Comparison of ENCODE assay signal across 14 cellular contexts in the genomic region with DNA sequence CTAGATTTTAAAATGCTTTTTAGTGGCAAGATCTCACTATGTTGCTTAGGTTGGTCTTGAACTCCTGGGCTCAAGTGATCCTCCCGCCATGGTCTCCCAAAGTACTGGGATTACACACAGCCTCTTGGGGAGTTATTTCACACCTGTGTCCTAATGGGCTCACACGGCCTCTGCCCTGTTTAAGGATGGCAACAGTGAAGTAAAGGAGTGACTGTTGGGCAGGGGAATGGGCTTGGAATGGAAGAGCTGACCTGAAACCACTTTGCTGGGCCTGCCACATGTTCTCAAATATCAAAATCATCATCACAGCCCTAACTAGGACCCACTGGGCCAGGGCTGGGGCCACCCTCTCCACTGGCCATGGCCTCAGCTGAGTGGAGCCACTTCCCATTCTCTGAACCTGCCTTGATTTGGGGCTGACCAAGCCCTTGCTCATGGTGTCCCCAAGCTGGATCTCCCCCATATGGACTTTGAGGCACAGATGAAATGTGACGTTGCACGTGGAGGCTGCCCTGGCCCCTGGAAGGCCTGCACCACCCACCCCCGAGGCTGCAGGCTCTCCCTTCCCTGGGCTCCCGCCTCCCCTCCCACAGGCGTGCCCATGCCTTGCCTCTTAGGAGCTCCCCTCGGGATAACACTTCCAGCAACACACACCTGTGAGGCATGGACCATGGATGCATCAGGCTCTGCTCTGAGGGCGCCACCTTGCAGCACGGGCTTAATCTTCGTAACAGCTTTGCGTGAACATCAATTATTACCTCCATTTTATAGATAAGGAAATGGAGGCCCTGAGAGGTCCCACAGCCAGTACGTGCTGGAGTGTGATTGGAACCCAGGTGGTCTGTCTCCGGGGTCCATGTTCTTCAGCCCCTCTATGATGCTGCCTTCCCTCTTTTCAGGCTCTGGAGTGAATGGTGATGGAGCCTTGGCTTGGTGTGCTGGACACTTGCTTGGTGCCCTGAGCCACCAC.
DNase-seq lines count a peak whose midpoint lies in the region; ATAC-seq and TF ChIP-seq lines count a peak whose summit lies in the region.
"Had no signal": no experiment of that assay in that cellular context is flagged by ENCODE, and none has a peak within 500 bp of the region (broad histone marks: within the 10 kb centered on the region; RNA-seq: fewer than 3 reads in every experiment).

No MANE protein-coding gene starts in this region.

- no peak overlapping the region for H2AFZ ChIP-seq in OCI-LY7 (ENCODE audit: low read length)

- CTCF ChIA-PET in OCI-LY7 (lab: Charles Lee; ENCODE audit: unreplicated experiment) = interaction anchor here (0.6 to 1.0 kb wide), 4 partner anchors 19 to 508 kb away, joined by 3 to 4 read pairs (median 3); no protein-coding TSS in a partner anchor

- H3K9me3 ChIP-seq in OCI-LY7 (ENCODE audit: low read length) = no peaks in the 10 kb centered on the region
- no peaks in the 10 kb centered on the region for H3K9me3 ChIP-seq in upper lobe of right lung
- H3K9me3 ChIP-seq: neutrophil, upper lobe of left lung had no signal

- TSS peak; percentile 76 for BruUV-seq in OCI-LY7 (replicated peaks; lab: Mats Ljungman, UMichigan)

- H3K27ac ChIP-seq in OCI-LY7 (ENCODE audit: low read depth, low read length, poor library complexity, severe bottlenecking) (peak overlapping the region; percentile 95), upper lobe of right lung (no peak overlapping the region)
- H3K27ac ChIP-seq: neutrophil had no signal

- H3K9me2 ChIP-seq in OCI-LY7 (ENCODE audit: insufficient read depth, low read length) = no peaks in the 10 kb centered on the region

- ATAC-seq in Right ventricle myocardium inferior (no peak), upper lobe of right lung (no peak)

- no peaks in the 10 kb centered on the region for H3K27me3 ChIP-seq in upper lobe of right lung
- H3K27me3 ChIP-seq: neutrophil, upper lobe of left lung had no signal

- H3K36me3 ChIP-seq in OCI-LY7 (ENCODE audit: insufficient read depth, low read length) = no peaks in the 10 kb centered on the region
- H3K36me3 ChIP-seq in upper lobe of right lung = no peaks in the 10 kb centered on the region
- H3K36me3 ChIP-seq: neutrophil, upper lobe of left lung had no signal

- DNase-seq in cardiac septum (ENCODE audit: low spot score) (peak; percentile 68), Right ventricle myocardium inferior (ENCODE audit: missing footprints) (no peak), OCI-LY7 (ENCODE audit: low spot score) (peak; percentile 19), lower leg skin (ENCODE audit: low spot score in 2 of 2) (peak; percentile 12 to 76), upper lobe of right lung (peak; percentile 59), DMS53 (lab: John Stamatoyannopoulos, UW) (no peak), iPS-NIHi7 (ENCODE audit: extremely low spot score) (no peak), DMS 273 treated with DMSO at 0.1 percent for 48 hours (lab: John Stamatoyannopoulos, UW) (no peak)
- DNase-seq: cortex of kidney, kidney glomerular epithelial cell, midbrain, NCI-H1417 treated with DMSO at 0.1 percent for 48 hours had no signal

- 92 to 97% methylated on average over 14 of the region's 14 CpGs for WGBS in lower leg skin, 2 donors

- intact Hi-C loops in cardiac septum (cut with DNase I) = no loop called here
- intact Hi-C loops in Right ventricle myocardium inferior (cut with DNase I) = no loop called here
- intact Hi-C loops in OCI-LY7 (cut with micrococcal nuclease; ENCODE audit: unreplicated experiment) = loop anchor here (1.0 to 5.0 kb wide), 5 partner anchors 156 to 425 kb away; no protein-coding TSS in a partner anchor
- intact Hi-C loops in lower leg skin (cut with DNase I; ENCODE audit: low total_unique reads) = no loop called here
- intact Hi-C loops in upper lobe of right lung (cut with DNase I) = no loop called here

- H3K4me2 ChIP-seq in OCI-LY7 (ENCODE audit: low read length) = peak overlapping the region; percentile 83

- H3K79me2 ChIP-seq in OCI-LY7 (ENCODE audit: insufficient read depth, low read depth, low read length) = no peaks in the 10 kb centered on the region

- POLR2A ChIA-PET in OCI-LY7 (lab: Charles Lee) = interaction anchor here (1.0 to 2.3 kb wide), 3 partner anchors 9 to 40 kb away, joined by 3 to 6 read pairs (median 3); no protein-coding TSS in a partner anchor

- H3K4me3 ChIP-seq in OCI-LY7 (ENCODE audit: low read depth, low read length, poor library complexity, severe bottlenecking) (peak overlapping the region; percentile 64), lower leg skin (ENCODE audit: low read depth, poor library complexity, severe bottlenecking) (no peak overlapping the region), upper lobe of right lung (no peak overlapping the region)

- TF ChIP-seq CTCF in OCI-LY7 (conservative IDR thresholded peaks at IDR 0.05; ENCODE audit: low read length) (0 out of 2 replicates have a peak, but pooled peaks have one; percentile 10), lower leg skin (IDR thresholded peaks at IDR 0.05) (no peak), upper lobe of right lung (IDR thresholded peaks at IDR 0.05) (no peak)

- H3K4me1 ChIP-seq in OCI-LY7 (ENCODE audit: insufficient read depth, low read length, poor library complexity, severe bottlenecking) (peaks cover 67% of the 10 kb centered on the region), upper lobe of right lung (no peaks in the 10 kb centered on the region)

- no peak for TF ChIP-seq POLR2A in lower leg skin (IDR thresholded peaks at IDR 0.05)

- H4K20me1 ChIP-seq in OCI-LY7 (ENCODE audit: insufficient read depth, low read length) = no peaks in the 10 kb centered on the region

Comparison
In these comparisons a context has a peak if more than half of its experiments do, and no peak if none do; other contexts are left out.
1. DNase-seq: peak in cardiac septum (single experiment), OCI-LY7 (single experiment), lower leg skin (2 of 2) and upper lobe of right lung (single experiment); none in Right ventricle myocardium inferior (single experiment), DMS53 (single experiment), iPS-NIHi7 (single experiment) and DMS 273 treated with DMSO at 0.1 percent for 48 hours (single experiment).